ENCODE assay signal across 19 cellular contexts in genomic region chr1:248890549-248891498, GRCh38. TPM values are rescaled to one million over a fixed set of nuclear protein-coding genes. Genes with fewer than 3 reads are reported as not detected.
DNase-seq lines count a peak whose midpoint lies in the region; ATAC-seq, FAIRE-seq and TF ChIP-seq lines count a peak whose summit lies in the region.
"Had no signal": no experiment of that assay in that cellular context is flagged by ENCODE, and none has a peak within 500 bp of the region (broad histone marks: within the 10 kb centered on the region; RNA-seq: fewer than 3 reads in every experiment).

No MANE protein-coding gene starts in this region.

- CTCF ChIA-PET in IMR-90 (lab: Yijun Ruan, JAX): no interaction called here
- CTCF ChIA-PET in K562 (lab: Yijun Ruan, JAX; ENCODE audit: low intra/inter-chr PET ratio): interaction anchor here (0.7 kb wide), 1 partner anchor 20 kb away, joined by 3 read pairs; no protein-coding TSS in a partner anchor

- ATAC-seq in IMR-90 (ENCODE audit: low read depth) (no peak), K562 (peak; percentile 58), GM18858 (IDR thresholded peaks at IDR 0.05; ENCODE audit: unreplicated experiment) (no peak), psoas muscle (no peak)

- 84% methylated on average over 4 of the region's 9 CpGs; no CpG with 5 or more reads in 1 of the 2 experiments for WGBS in IMR-90 (ENCODE audit: extremely low coverage in 2 of 2, insufficient read length in 1 of 2), 2 experiments
- WGBS in K562 (ENCODE audit: insufficient coverage, low coverage, missing lambda C conversion rate): 59% methylated on average over 7 of the region's 9 CpGs
- WGBS in neuronal stem cell (ENCODE audit: extremely low coverage in 2 of 2, insufficient read length in 2 of 2, insufficient replicate concordance in 1 of 2), 2 donors: 100% methylated on average over 5 of the region's 9 CpGs; no CpG with 5 or more reads in 1 of the 2 donors
- WGBS in psoas muscle, 3 donors: 92 to 93% (median 92%) methylated on average over 9 of the region's 9 CpGs

- H4K5ac ChIP-seq in IMR-90 (ENCODE audit: low read depth, low read length): no peak overlapping the region

- peak; percentile 37 for FAIRE-seq in K562 (lab: Jason Lieb, UNC)
- FAIRE-seq: G401.6 had no signal

- H3K36me3 ChIP-seq in IMR-90 (ENCODE audit: control insufficient read depth, insufficient read depth, low read length) (no peaks in the 10 kb centered on the region), K562 (ENCODE audit: control insufficient read depth, insufficient read depth, low read length) (no peaks in the 10 kb centered on the region), neuronal stem cell (replicated peaks in 1 of 2; ENCODE audit: control insufficient read depth in 2 of 2, insufficient read depth in 2 of 2, low read length in 2 of 2) (no peaks in the 10 kb centered on the region), psoas muscle (ENCODE audit: insufficient read depth in 1 of 2, low read depth in 1 of 2) (no peaks in the 10 kb centered on the region)
- H3K36me3 ChIP-seq: SJCRH30 had no signal

- H2AFZ ChIP-seq in IMR-90 (replicated peaks; ENCODE audit: low read length, poor library complexity): peak overlapping the region; percentile 8
- peak overlapping the region; percentile 75 for H2AFZ ChIP-seq in K562 (ENCODE audit: low read depth, low read length)
- H2AFZ ChIP-seq in neuronal stem cell (ENCODE audit: low read length): no peak overlapping the region
- H2AFZ ChIP-seq: GM23338 had no signal

- peak overlapping the region; percentile 76 for H2BK12ac ChIP-seq in neuronal stem cell (ENCODE audit: low read length)

- H3K18ac ChIP-seq in IMR-90 (ENCODE audit: low read depth, low read length) (no peak overlapping the region), neuronal stem cell (ENCODE audit: low read length) (peak overlapping the region; percentile 70)

- H3K14ac ChIP-seq in IMR-90 (replicated peaks; ENCODE audit: low read depth, low read length) (no peak overlapping the region), neuronal stem cell (ENCODE audit: low read length) (peak overlapping the region; percentile 91)

- H2BK5ac ChIP-seq in IMR-90 (ENCODE audit: low read depth, low read length, poor library complexity, severe bottlenecking) (peak overlapping the region; percentile 13), neuronal stem cell (ENCODE audit: low read length) (no peak overlapping the region)

- H2BK120ac ChIP-seq in IMR-90 (ENCODE audit: low read depth, low read length) (no peak overlapping the region), neuronal stem cell (ENCODE audit: low read depth, low read length) (no peak overlapping the region)

- no peak overlapping the region for H2BK15ac ChIP-seq in IMR-90 (ENCODE audit: low read depth, low read length)
- H2BK15ac ChIP-seq in neuronal stem cell (ENCODE audit: low read length): peak overlapping the region; percentile 27

- H4K91ac ChIP-seq in IMR-90 (ENCODE audit: insufficient read depth, low read depth, low read length): no peak overlapping the region
- peak overlapping the region; percentile 83 for H4K91ac ChIP-seq in neuronal stem cell (ENCODE audit: low read depth, low read length, poor library complexity)

- in situ Hi-C loops in IMR-90 (cut with MboI; ENCODE audit: low sequenced_read_pairs): no loop called here
- in situ Hi-C loops in K562 (cut with MboI): no loop called here

- peaks cover 2% of the 10 kb centered on the region; the same call in 1 of the 2 replicates for H3K27me3 ChIP-seq in IMR-90 (ENCODE audit: control insufficient read depth, insufficient read depth, low read length)
- H3K27me3 ChIP-seq in K562 (ENCODE audit: control insufficient read depth in 2 of 2, insufficient read depth in 2 of 2, low read length in 2 of 2): no peaks in the 10 kb centered on the region
- no peaks in the 10 kb centered on the region for H3K27me3 ChIP-seq in neuronal stem cell (ENCODE audit: control insufficient read depth in 3 of 3, insufficient read depth in 3 of 3, low read depth in 1 of 3, low read length in 3 of 3)
- peaks cover 0 to 5% (median 0%) of the 10 kb centered on the region in 3 donors for H3K27me3 ChIP-seq in psoas muscle (ENCODE audit: insufficient read depth in 3 of 3, low read length in 2 of 3)
- H3K27me3 ChIP-seq: SJCRH30 had no signal

- dilution Hi-C loops in IMR-90 (cut with HindIII; ENCODE audit: low sequenced_read_pairs, unreplicated experiment): no loop called here

- H3K23ac ChIP-seq in IMR-90 (ENCODE audit: low read depth, low read length): no peak overlapping the region
- peak overlapping the region; percentile 56 for H3K23ac ChIP-seq in neuronal stem cell (ENCODE audit: low read depth, low read length, poor library complexity)

- no TSS peak for BruUV-seq in IMR-90 (replicated peaks; lab: Mats Ljungman, UMichigan)
- no TSS peak for BruUV-seq in K562 (replicated peaks; lab: Mats Ljungman, UMichigan)

- peaks cover 5% of the 10 kb centered on the region; the same call in 1 of the 2 replicates for H3K9me1 ChIP-seq in IMR-90 (ENCODE audit: insufficient read depth, low read length)
- no peaks in the 10 kb centered on the region for H3K9me1 ChIP-seq in K562 (ENCODE audit: control insufficient read depth, insufficient read depth, low read length)

- no peaks in the 10 kb centered on the region for H3K79me2 ChIP-seq in K562 (ENCODE audit: control insufficient read depth, insufficient read depth, low read length)

- intact Hi-C loops in IMR-90 (cut with micrococcal nuclease): no loop called here
- intact Hi-C loops in K562 (cut with micrococcal nuclease): no loop called here
- intact Hi-C loops in psoas muscle (cut with DNase I): no loop called here

- no peak overlapping the region for H3K4ac ChIP-seq in IMR-90 (ENCODE audit: low read depth, low read length)
- H3K4ac ChIP-seq in neuronal stem cell (ENCODE audit: low read length): no peak overlapping the region

- H3K9ac ChIP-seq in IMR-90 (ENCODE audit: low read depth, low read length): no peak overlapping the region
- H3K9ac ChIP-seq in K562 (ENCODE audit: insufficient read depth in 1 of 2, low read depth in 2 of 2, low read length in 2 of 2): peak overlapping the region; percentile 38 to 68; a peak in 3 of 4 replicates
- no peak overlapping the region for H3K9ac ChIP-seq in neuronal stem cell (ENCODE audit: low read depth, low read length, poor library complexity)

- H2AK9ac ChIP-seq in IMR-90 (replicated peaks; ENCODE audit: low read depth, low read length, poor library complexity): no peak overlapping the region

- H4K20me1 ChIP-seq in IMR-90 (ENCODE audit: insufficient read depth, low read length) (no peaks in the 10 kb centered on the region), K562 (replicated peaks; ENCODE audit: control insufficient read depth, insufficient read depth, low read length) (no peaks in the 10 kb centered on the region)

- no peak for TF ChIP-seq POLR2A in IMR-90 (IDR thresholded peaks at IDR 0.05; ENCODE audit: low read depth, low read length)
- no peak for TF ChIP-seq POLR2A in K562 (conservative IDR thresholded peaks at IDR 0.05)

- DNase-seq in CMK (ENCODE audit: low read depth) (peak; percentile 34), IMR-90 (peak; percentile 24), K562 (ENCODE audit: extremely low read depth in 1 of 4, low spot score in 3 of 4) (peak in 3 of 4 experiments; percentile 48 to 59 (median 51)), neuronal stem cell (ENCODE audit: low spot score) (no peak), NCI-H1092 treated with DMSO at 0.1 percent for 48 hours (lab: John Stamatoyannopoulos, UW) (no peak), psoas muscle (no peak)
- DNase-seq: DMS79, HFFc6, Kasumi-1, NCI-H1436, NCI-H2029, NCI-H2171, NCI-H446, NCI-H69, PC-3, SJCRH30 had no signal

- no peak overlapping the region for H3K56ac ChIP-seq in IMR-90 (ENCODE audit: extremely low read depth, insufficient read depth, low read length)

- no peak for TF ChIP-seq RAD21 in IMR-90 (IDR thresholded peaks at IDR 0.05; ENCODE audit: low read length)
- TF ChIP-seq RAD21 in K562 (CRISPR knock-in tag; conservative IDR thresholded peaks at IDR 0.05 in 1 of 2, IDR thresholded peaks at IDR 0.05 in 1 of 2): no peak; a peak in 1 of 4 replicates

- no peaks in the 10 kb centered on the region for H3K79me1 ChIP-seq in IMR-90 (ENCODE audit: low read depth in 1 of 2, low read length in 2 of 2)
- no peaks in the 10 kb centered on the region for H3K79me1 ChIP-seq in neuronal stem cell (ENCODE audit: low read depth, low read length)

- H2AK5ac ChIP-seq in IMR-90 (ENCODE audit: low read depth, low read length): no peak overlapping the region
- peak overlapping the region; percentile 35 for H2AK5ac ChIP-seq in neuronal stem cell (ENCODE audit: low read depth, low read length)

- H3K4me3 ChIP-seq in IMR-90 (ENCODE audit: insufficient read depth, low read depth, low read length): no peak overlapping the region
- no peak overlapping the region for H3K4me3 ChIP-seq in K562
- peak overlapping the region in 1 of 2 donors; percentile 70 for H3K4me3 ChIP-seq in neuronal stem cell (ENCODE audit: low read length in 2 of 2)
- H3K4me3 ChIP-seq in psoas muscle: no peak overlapping the region
- H3K4me3 ChIP-seq: GM23338, SJCRH30 had no signal

- TF ChIP-seq EP300 in K562 (IDR thresholded peaks at IDR 0.05; ENCODE audit: low read length): no peak

- no peak overlapping the region for H2BK20ac ChIP-seq in IMR-90 (ENCODE audit: low read depth, low read length)

- no peak for TF ChIP-seq CTCF in IMR-90 (conservative IDR thresholded peaks at IDR 0.05; ENCODE audit: low read depth, low read length)
- no peak for TF ChIP-seq CTCF in K562 (IDR thresholded peaks at IDR 0.05 in 2 of 3, conservative IDR thresholded peaks at IDR 0.05 in 1 of 3; ENCODE audit: insufficient read depth in 2 of 3, low read depth in 1 of 3, low read length in 3 of 3)
- no peak for TF ChIP-seq CTCF in psoas muscle (IDR thresholded peaks at IDR 0.05)

- no peak overlapping the region for H3K4me2 ChIP-seq in IMR-90 (ENCODE audit: low read depth, low read length)
- H3K4me2 ChIP-seq in K562 (ENCODE audit: insufficient read depth, low read length): peak overlapping the region; percentile 42
- H3K4me2 ChIP-seq in neuronal stem cell (ENCODE audit: insufficient read depth, low read length, poor library complexity, severe bottlenecking): no peak overlapping the region
- H3K4me2 ChIP-seq: GM23338 had no signal

- H4K8ac ChIP-seq in IMR-90 (ENCODE audit: low read depth in 2 of 2, low read length in 2 of 2): no peak overlapping the region
- no peak overlapping the region for H4K8ac ChIP-seq in neuronal stem cell (ENCODE audit: low read depth, low read length)

- H3K9me3 ChIP-seq in IMR-90 (ENCODE audit: control insufficient read depth, insufficient read depth, low read length) (no peaks in the 10 kb centered on the region), K562 (replicated peaks; ENCODE audit: control insufficient read depth, insufficient read depth, low read depth, low read length) (no peaks in the 10 kb centered on the region), neuronal stem cell (replicated peaks in 1 of 2; ENCODE audit: control insufficient read depth in 2 of 2, insufficient read depth in 1 of 2, low read depth in 1 of 2, low read length in 2 of 2) (no peaks in the 10 kb centered on the region), psoas muscle (no peaks in the 10 kb centered on the region)
- H3K9me3 ChIP-seq: SJCRH30 had no signal

- POLR2A ChIA-PET in IMR-90 (lab: Charles Lee; ENCODE audit: unreplicated experiment) (no interaction called here), K562 (lab: Yijun Ruan, JAX) (interaction anchor here (1.8 kb wide), 1 partner anchor 10 kb away, joined by 5 read pairs; no protein-coding TSS in a partner anchor)

- H3K4me1 ChIP-seq in IMR-90 (ENCODE audit: control insufficient read depth, insufficient read depth, low read length): no peaks in the 10 kb centered on the region
- H3K4me1 ChIP-seq in K562 (replicated peaks in 1 of 2; ENCODE audit: control insufficient read depth in 2 of 2, insufficient read depth in 2 of 2, low read length in 2 of 2): peaks cover 26 to 54% of the 10 kb centered on the region in 2 experiments
- H3K4me1 ChIP-seq in neuronal stem cell (ENCODE audit: control insufficient read depth in 2 of 2, insufficient read depth in 1 of 2, low read depth in 1 of 2, low read length in 2 of 2): peaks cover 1 to 5% of the 10 kb centered on the region in 2 donors
- H3K4me1 ChIP-seq in psoas muscle: no peaks in the 10 kb centered on the region

- H3K27ac ChIP-seq in IMR-90 (ENCODE audit: insufficient read depth, low read length) (no peak overlapping the region), K562 (ENCODE audit: extremely low read depth, low read depth, low read length) (peak overlapping the region; percentile 94), neuronal stem cell (replicated peaks; ENCODE audit: low read length) (no peak overlapping the region), psoas muscle (no peak overlapping the region)
- H3K27ac ChIP-seq: SJCRH30 had no signal

RNA-seq across cellular contexts. Expression of gene PGBD2, which starts 15.2 kb away (rescaled TPM):
- 6.7 and 6.8 TPM in 2 replicates for total RNA-seq in IMR-90 (2012; rRNA removed)
- 4.8 TPM in 2 replicates for polyA plus RNA-seq in IMR-90 (2012; rRNA removed)
- 1.5 and 1.6 TPM in 2 replicates for polyA plus RNA-seq in IMR-90 (2012; cell fraction: cytosol; rRNA removed)
- 7.1 and 14.8 TPM in 2 replicates for polyA plus RNA-seq in IMR-90 (2012; cell fraction: nucleus; rRNA removed; ENCODE audit: low replicate concordance)
- 37.0 and 45.9 TPM in 2 replicates for total RNA-seq in K562 (2011; cell fraction: chromatin; rRNA removed; ENCODE audit: low replicate concordance)
- 20.3 and 21.8 TPM in 2 replicates for total RNA-seq in K562 (2011; cell fraction: nucleolus; rRNA removed)
- 24.5 and 28.1 TPM in 2 replicates for total RNA-seq in K562 (2011; cell fraction: nucleoplasm; rRNA removed)
- 11.9 and 12.4 TPM in 2 replicates for total RNA-seq in K562 (2014; rRNA removed)
- 13.6 and 14.0 TPM in 2 replicates for total RNA-seq in K562 (2014; rRNA removed; fragmentation: Illumina TruSeq; extraction: Trizol)
- total RNA-seq in K562 (2015; rRNA removed; fragmentation: Illumina TruSeq; extraction: Trizol): 18.7 TPM in 2 replicates
- total RNA-seq in K562 (2021): 12.2 and 12.4 TPM in 2 replicates
- 15.2 and 19.4 TPM in 2 replicates for polyA plus RNA-seq in K562 (2011; rRNA removed)
- 6.8 and 10.4 TPM in 2 replicates for polyA plus RNA-seq in K562 (2011; cell fraction: cytosol; rRNA removed)
- 42.5 and 50.0 TPM in 2 replicates for polyA plus RNA-seq in K562 (2011; cell fraction: nucleus; rRNA removed)
- polyA plus RNA-seq in K562 (2012): 11.7 and 11.9 TPM in 2 replicates
- polyA plus RNA-seq in K562 (2014; fragmentation: Illumina TruSeq; extraction: Trizol): 10.9 and 13.2 TPM in 2 replicates
- 10 to 100 TPM; 14.7 to 21.8 TPM for polyA plus RNA-seq in K562 (2014; fragmentation: Nextera tagmentation; extraction: Ambion mirVana)
- 20.8 and 21.6 TPM in 2 replicates for polyA plus RNA-seq in K562 (2014; rRNA removed)
- polyA minus RNA-seq in K562 (2011; rRNA and poly(A)+ RNA removed): 21.3 and 22.7 TPM in 2 replicates
- polyA minus RNA-seq in K562 (2011; cell fraction: cytosol; rRNA and poly(A)+ RNA removed): 5.0 and 5.8 TPM in 2 replicates
- 8.5 and 12.0 TPM in 2 replicates for polyA minus RNA-seq in K562 (2011; cell fraction: nucleus; rRNA and poly(A)+ RNA removed)
- polyA plus RNA-seq in neuronal stem cell (2013, experiment 1 of 2): 2.3 TPM
- polyA plus RNA-seq in neuronal stem cell (2013, experiment 2 of 2): 2.5 TPM
- 1 to 10 TPM; 1.4 to 3.0 (median 1.9) TPM for total RNA-seq in psoas muscle
- polyA plus RNA-seq in psoas muscle: 1 to 10 TPM; 1.3 to 3.9 (median 3.2) TPM

RNA-seq across cellular contexts. Expression of gene ZNF692, which starts 31.9 kb away (rescaled TPM):
- total RNA-seq in IMR-90 (2012; rRNA removed) (6.9 and 7.3 TPM in 2 replicates), K562 (2014; rRNA removed) (55.9 and 63.3 TPM in 2 replicates), K562 (2014; rRNA removed; fragmentation: Illumina TruSeq; extraction: Trizol) (20.5 and 27.3 TPM in 2 replicates), K562 (2015; rRNA removed; fragmentation: Illumina TruSeq; extraction: Trizol) (40.1 and 43.3 TPM in 2 replicates), K562 (2021) (62.9 and 73.7 TPM in 2 replicates), psoas muscle (10 to 100 TPM; 13.4 to 22.9 (median 16.0) TPM)
- polyA plus RNA-seq in IMR-90 (2012; rRNA removed) (50.4 and 51.5 TPM in 2 replicates), K562 (2011; rRNA removed) (84.9 and 129 TPM in 2 replicates), K562 (2014; fragmentation: Illumina TruSeq; extraction: Trizol) (59.9 and 69.6 TPM in 2 replicates), K562 (2014; fragmentation: Nextera tagmentation; extraction: Ambion mirVana) (10 to 100 TPM in 1 of 2 experiments, 1 to 10 TPM in 1; 8.4 to 10.5 TPM), K562 (2014; rRNA removed) (141 and 143 TPM in 2 replicates), psoas muscle (10 to 100 TPM; 19.6 to 30.8 (median 19.9) TPM)
- polyA plus RNA-seq in IMR-90 (2012; cell fraction: cytosol; rRNA removed): 19.6 and 20.7 TPM in 2 replicates
- polyA plus RNA-seq in IMR-90 (2012; cell fraction: nucleus; rRNA removed; ENCODE audit: low replicate concordance): 340 and 590 TPM in 2 replicates
- total RNA-seq in K562 (2011; cell fraction: chromatin; rRNA removed; ENCODE audit: low replicate concordance): 236 and 421 TPM in 2 replicates
- 304 and 320 TPM in 2 replicates for total RNA-seq in K562 (2011; cell fraction: nucleolus; rRNA removed)
- total RNA-seq in K562 (2011; cell fraction: nucleoplasm; rRNA removed): 263 and 277 TPM in 2 replicates
- polyA plus RNA-seq in K562 (2011; cell fraction: cytosol; rRNA removed): 100 and 109 TPM in 2 replicates
- polyA plus RNA-seq in K562 (2011; cell fraction: nucleus; rRNA removed): 1,169 and 1,324 TPM in 2 replicates
- 58.7 and 101 TPM in 2 replicates for polyA plus RNA-seq in K562 (2012)
- 26.6 and 29.0 TPM in 2 replicates for polyA minus RNA-seq in K562 (2011; rRNA and poly(A)+ RNA removed)
- 9.8 and 20.9 TPM in 2 replicates for polyA minus RNA-seq in K562 (2011; cell fraction: cytosol; rRNA and poly(A)+ RNA removed)
- polyA minus RNA-seq in K562 (2011; cell fraction: nucleus; rRNA and poly(A)+ RNA removed): 114 and 127 TPM in 2 replicates
- 43.3 TPM for polyA plus RNA-seq in neuronal stem cell (2013, experiment 1 of 2)
- polyA plus RNA-seq in neuronal stem cell (2013, experiment 2 of 2): 39.1 TPM

RNA-seq across cellular contexts. Expression of gene ZNF672, which starts 52.8 kb away (rescaled TPM):
- total RNA-seq in IMR-90 (2012; rRNA removed): 6.6 and 6.9 TPM in 2 replicates
- polyA plus RNA-seq in IMR-90 (2012; rRNA removed): 12.6 and 16.2 TPM in 2 replicates
- polyA plus RNA-seq in IMR-90 (2012; cell fraction: cytosol; rRNA removed): 10.4 and 15.2 TPM in 2 replicates
- 16.8 and 30.7 TPM in 2 replicates for polyA plus RNA-seq in IMR-90 (2012; cell fraction: nucleus; rRNA removed; ENCODE audit: low replicate concordance)
- total RNA-seq in K562 (2011; cell fraction: chromatin; rRNA removed; ENCODE audit: low replicate concordance): 34.4 and 79.5 TPM in 2 replicates
- total RNA-seq in K562 (2011; cell fraction: nucleolus; rRNA removed): 65.9 and 72.4 TPM in 2 replicates
- 48.4 and 53.1 TPM in 2 replicates for total RNA-seq in K562 (2011; cell fraction: nucleoplasm; rRNA removed)
- 40.0 and 54.3 TPM in 2 replicates for total RNA-seq in K562 (2014; rRNA removed)
- total RNA-seq in K562 (2014; rRNA removed; fragmentation: Illumina TruSeq; extraction: Trizol): 11.9 and 12.3 TPM in 2 replicates
- 18.7 and 18.9 TPM in 2 replicates for total RNA-seq in K562 (2015; rRNA removed; fragmentation: Illumina TruSeq; extraction: Trizol)
- 57.9 and 61.2 TPM in 2 replicates for total RNA-seq in K562 (2021)
- polyA plus RNA-seq in K562 (2011; rRNA removed): 50.6 and 51.5 TPM in 2 replicates
- 71.7 and 126 TPM in 2 replicates for polyA plus RNA-seq in K562 (2011; cell fraction: cytosol; rRNA removed)
- polyA plus RNA-seq in K562 (2011; cell fraction: nucleus; rRNA removed): 54.1 and 88.1 TPM in 2 replicates
- 32.4 and 38.9 TPM in 2 replicates for polyA plus RNA-seq in K562 (2012)
- polyA plus RNA-seq in K562 (2014; fragmentation: Illumina TruSeq; extraction: Trizol): 20.3 and 24.1 TPM in 2 replicates
- polyA plus RNA-seq in K562 (2014; fragmentation: Nextera tagmentation; extraction: Ambion mirVana): 1 to 10 TPM; 1.9 to 3.1 TPM
- 39.9 and 40.8 TPM in 2 replicates for polyA plus RNA-seq in K562 (2014; rRNA removed)
- 34.0 and 51.2 TPM in 2 replicates for polyA minus RNA-seq in K562 (2011; rRNA and poly(A)+ RNA removed)
- polyA minus RNA-seq in K562 (2011; cell fraction: cytosol; rRNA and poly(A)+ RNA removed): 40.2 and 43.1 TPM in 2 replicates
- 39.4 and 43.4 TPM in 2 replicates for polyA minus RNA-seq in K562 (2011; cell fraction: nucleus; rRNA and poly(A)+ RNA removed)
- polyA plus RNA-seq in neuronal stem cell (2013, experiment 1 of 2): 32.2 TPM
- 32.8 TPM for polyA plus RNA-seq in neuronal stem cell (2013, experiment 2 of 2)
- total RNA-seq in psoas muscle: 10 to 100 TPM; 46.2 to 57.0 (median 48.8) TPM
- polyA plus RNA-seq in psoas muscle: 10 to 100 TPM; 25.3 to 51.9 (median 39.5) TPM

Comparison
In these comparisons a context has a peak if more than half of its experiments do, and no peak if none do; other contexts are left out.
1. DNase-seq: peak in CMK (single experiment), IMR-90 (single experiment) and K562 (3 of 4); none in neuronal stem cell (single experiment), NCI-H1092 treated with DMSO at 0.1 percent for 48 hours (single experiment) and psoas muscle (0 of 2).
2. H3K9ac ChIP-seq: peak in K562 (2 of 2); none in IMR-90 (single experiment) and neuronal stem cell (single experiment).